ENCODE assay signal across 9 cellular contexts in the genomic region with DNA sequence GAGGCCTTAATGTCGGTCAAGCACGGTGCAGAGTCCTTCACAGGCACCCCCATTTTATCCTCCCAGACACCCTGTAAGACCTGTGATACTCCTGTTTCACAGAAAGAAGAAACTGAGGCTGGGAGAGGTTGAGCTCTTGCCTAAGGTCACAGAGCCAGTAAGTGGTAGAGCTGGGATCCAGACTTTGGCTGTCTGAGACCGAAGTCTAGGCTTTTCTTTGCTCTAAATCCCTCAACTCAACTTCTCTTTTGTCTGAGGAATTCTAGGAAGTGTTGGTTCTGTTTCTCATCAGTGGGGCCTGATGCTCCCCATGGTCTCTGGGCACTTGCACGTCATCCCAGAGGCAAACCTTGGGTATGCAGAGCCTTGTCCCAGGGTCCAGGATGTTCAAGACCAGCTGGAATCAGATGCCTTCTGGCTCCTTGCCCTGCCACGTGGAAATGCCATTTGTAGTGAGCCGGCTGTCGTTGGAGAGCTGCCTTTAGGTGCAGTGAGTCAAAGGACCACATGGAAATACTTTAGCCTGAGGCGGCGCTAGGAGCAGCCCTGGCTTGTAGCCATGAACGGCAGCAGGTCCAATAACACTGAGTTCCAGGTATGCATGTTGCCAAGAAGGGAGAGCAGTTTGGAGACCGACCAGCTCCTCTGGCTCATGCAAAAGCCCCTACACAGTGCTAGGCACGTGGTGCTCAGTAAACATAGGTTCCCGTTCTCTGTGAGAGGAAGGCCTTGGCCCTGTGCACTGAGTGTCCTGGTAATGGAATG. TPM values are rescaled to one million over a fixed set of nuclear protein-coding genes. Genes with fewer than 3 reads are reported as not detected.
DNase-seq lines count a peak whose midpoint lies in the region; ATAC-seq lines count a peak whose summit lies in the region.
"Had no signal": no experiment of that assay in that cellular context is flagged by ENCODE, and none has a peak within 500 bp of the region (broad histone marks: within the 10 kb centered on the region; RNA-seq: fewer than 3 reads in every experiment).

No MANE protein-coding gene starts in this region.

- DNase-seq in DMS 273 treated with DMSO at 0.1 percent for 48 hours (lab: John Stamatoyannopoulos, UW) (peak; percentile 95), NCI-H1694 (lab: John Stamatoyannopoulos, UW) (peak; percentile 86), cerebellum (ENCODE audit: low spot score) (peak; percentile 74), non-pigmented ciliary epithelial cell (ENCODE audit: low read depth) (peak; percentile 52), globus pallidus (ENCODE audit: low spot score) (no peak)
- no peak for DNase-seq in activated naive CD4-positive, alpha-beta T cell treated with Interleukin-2 at 50 U/mL for 16 hours

- ATAC-seq in HG03565 (IDR thresholded peaks at IDR 0.05; ENCODE audit: unreplicated experiment) (no peak), HG03196 (IDR thresholded peaks at IDR 0.05; ENCODE audit: unreplicated experiment) (no peak)

RNA-seq across cellular contexts. Expression of a gene that starts 9.2 kb away (rescaled TPM):
- not detected for total RNA-seq in cerebellum
- total RNA-seq: H1 had no signal

RNA-seq across cellular contexts. Expression of a gene that starts 14.2 kb away (rescaled TPM):
- not detected for total RNA-seq in cerebellum
- total RNA-seq: H1 had no signal

RNA-seq across cellular contexts. Expression of a gene that starts 38.9 kb away (rescaled TPM):
- 142 TPM for total RNA-seq in cerebellum

Comparison
In these comparisons a context has a peak if more than half of its experiments do, and no peak if none do; other contexts are left out.
1. DNase-seq: peak in DMS 273 treated with DMSO at 0.1 percent for 48 hours (single experiment), NCI-H1694 (single experiment), cerebellum (single experiment) and non-pigmented ciliary epithelial cell (single experiment); none in globus pallidus (single experiment) and activated naive CD4-positive, alpha-beta T cell treated with Interleukin-2 at 50 U/mL for 16 hours (single experiment).